1 cellular context compared by ENCODE assay signal in genomic region chr2:42978175-42978886, GRCh38.
TF ChIP-seq lines count a peak whose summit lies in the region.

No MANE protein-coding gene starts in this region.

TF ChIP-seq in HepG2, 621 proteins besides CTCF, POLR2A, EP300 and RAD21 (continued from another document and continues in another):
- TF ChIP-seq PAXIP1 (CRISPR knock-in tag; conservative IDR thresholded peaks at IDR 0.05), result peak; percentile 100
- no peak; the same call in 1 of the 2 replicates for TF ChIP-seq ZNF619 (CRISPR knock-in tag; IDR thresholded peaks at IDR 0.05)
- TF ChIP-seq ZNF713 (CRISPR knock-in tag; IDR thresholded peaks at IDR 0.05), result no peak
- 0 out of 2 replicates have a peak, but pooled peaks have one; percentile 32 for TF ChIP-seq NFE2 (CRISPR knock-in tag; IDR thresholded peaks at IDR 0.05)
- peak; percentile 94; the same call in 1 of the 2 replicates for TF ChIP-seq NFKB2 (CRISPR knock-in tag; IDR thresholded peaks at IDR 0.05; ENCODE audit: borderline replicate concordance)
- TF ChIP-seq TRAFD1 (CRISPR knock-in tag; IDR thresholded peaks at IDR 0.05; ENCODE audit: borderline replicate concordance), result peak; percentile 96; the same call in 1 of the 2 replicates
- peak; percentile 95; the same call in 1 of the 2 replicates for TF ChIP-seq ZNF275 (CRISPR knock-in tag; IDR thresholded peaks at IDR 0.05; ENCODE audit: borderline replicate concordance)
- TF ChIP-seq CBX5 (CRISPR knock-in tag; IDR thresholded peaks at IDR 0.05; ENCODE audit: borderline replicate concordance), result peak; percentile 92
- peak; percentile 99 for TF ChIP-seq HNRNPL (IDR thresholded peaks at IDR 0.05; ENCODE audit: low read depth, low read length)
- TF ChIP-seq FOXA1 (IDR thresholded peaks at IDR 0.05), result no peak
- peak; percentile 91 for TF ChIP-seq FOXA1 (CRISPR knock-in tag; IDR thresholded peaks at IDR 0.05)
- no peak for TF ChIP-seq JDP2 (CRISPR knock-in tag; IDR thresholded peaks at IDR 0.05; ENCODE audit: borderline replicate concordance)
- TF ChIP-seq GABPB1 (CRISPR knock-in tag; IDR thresholded peaks at IDR 0.05), result peak; percentile 72
- TF ChIP-seq NCOR1 (IDR thresholded peaks at IDR 0.05; ENCODE audit: borderline replicate concordance, low read length), result peak; percentile 84; the same call in 1 of the 2 replicates
- 0 out of 2 replicates have a peak, but pooled peaks have one; percentile 94 for TF ChIP-seq TSC22D2 (CRISPR knock-in tag; IDR thresholded peaks at IDR 0.05; ENCODE audit: borderline replicate concordance)
- peak; percentile 80; the same call in 1 of the 2 replicates for TF ChIP-seq MZF1 (CRISPR knock-in tag; IDR thresholded peaks at IDR 0.05; ENCODE audit: borderline replicate concordance)
- TF ChIP-seq TBP (CRISPR knock-in tag; IDR thresholded peaks at IDR 0.05), result no peak
- TF ChIP-seq MAFG (CRISPR knock-in tag; IDR thresholded peaks at IDR 0.05), result no peak
- TF ChIP-seq SMAD3 (CRISPR knock-in tag; IDR thresholded peaks at IDR 0.05), result peak; percentile 89
- TF ChIP-seq ZNF740 (CRISPR knock-in tag; IDR thresholded peaks at IDR 0.05), result peak; percentile 82
- TF ChIP-seq GZF1 (CRISPR knock-in tag; IDR thresholded peaks at IDR 0.05), result peak; percentile 82; the same call in 1 of the 2 replicates
- TF ChIP-seq RBM39 (IDR thresholded peaks at IDR 0.05; ENCODE audit: low read depth, low read length, poor library complexity, severe bottlenecking), result peak; percentile 53
- peak; percentile 99 for TF ChIP-seq ZNF772 (CRISPR knock-in tag; IDR thresholded peaks at IDR 0.05)
- TF ChIP-seq BORCS8-MEF2B (CRISPR knock-in tag; IDR thresholded peaks at IDR 0.05), result peak; percentile 82; the same call in 1 of the 2 replicates
- TF ChIP-seq NAIF1 (CRISPR knock-in tag; IDR thresholded peaks at IDR 0.05; ENCODE audit: borderline replicate concordance), result no peak
- peak; percentile 95 for TF ChIP-seq SKIL (CRISPR knock-in tag; IDR thresholded peaks at IDR 0.05; ENCODE audit: borderline replicate concordance)
- no peak for TF ChIP-seq ZNF234 (CRISPR knock-in tag; conservative IDR thresholded peaks at IDR 0.05)
- TF ChIP-seq HINFP (CRISPR knock-in tag; IDR thresholded peaks at IDR 0.05; ENCODE audit: low read depth), result peak; percentile 90
- TF ChIP-seq ZNF709 (CRISPR knock-in tag; IDR thresholded peaks at IDR 0.05), result no peak; the same call in 1 of the 2 replicates
- peak; percentile 99 for TF ChIP-seq SRSF1 (optimal IDR thresholded peaks at IDR 0.05; ENCODE audit: low read depth, low read length)
- TF ChIP-seq ARNT2 (CRISPR knock-in tag; IDR thresholded peaks at IDR 0.05; ENCODE audit: low read depth), result peak; percentile 77; the same call in 1 of the 2 replicates
- peak; percentile 94; the same call in 1 of the 2 replicates for TF ChIP-seq MTERF4 (CRISPR knock-in tag; IDR thresholded peaks at IDR 0.05)
- TF ChIP-seq ARID2 (CRISPR knock-in tag; IDR thresholded peaks at IDR 0.05; ENCODE audit: borderline replicate concordance), result no peak
- no peak for TF ChIP-seq MTF1 (CRISPR knock-in tag; IDR thresholded peaks at IDR 0.05)
- TF ChIP-seq ZBTB7A (CRISPR knock-in tag; IDR thresholded peaks at IDR 0.05), result peak; percentile 86; the same call in 1 of the 2 replicates
- peak; percentile 64; the same call in 1 of the 2 replicates for TF ChIP-seq ZNF138 (CRISPR knock-in tag; IDR thresholded peaks at IDR 0.05; ENCODE audit: low read depth)
- TF ChIP-seq KLF12 (CRISPR knock-in tag; IDR thresholded peaks at IDR 0.05; ENCODE audit: borderline replicate concordance), result peak; percentile 73; the same call in 1 of the 2 replicates
- no peak for TF ChIP-seq NR0B2 (CRISPR knock-in tag; IDR thresholded peaks at IDR 0.05)
- TF ChIP-seq ZNF746 (CRISPR knock-in tag; IDR thresholded peaks at IDR 0.05), result peak; percentile 97
- peak; percentile 84 for TF ChIP-seq UBTF (CRISPR knock-in tag; IDR thresholded peaks at IDR 0.05)
- TF ChIP-seq CHD4 (IDR thresholded peaks at IDR 0.05; ENCODE audit: borderline replicate concordance, low read length), result 0 out of 2 replicates have a peak, but pooled peaks have one; percentile 54
- TF ChIP-seq ZBTB21 (CRISPR knock-in tag; IDR thresholded peaks at IDR 0.05), result 0 out of 2 replicates have a peak, but pooled peaks have one; percentile 19
- TF ChIP-seq EED (CRISPR knock-in tag; IDR thresholded peaks at IDR 0.05), result no peak; the same call in 1 of the 2 replicates
- TF ChIP-seq PHF21A (CRISPR knock-in tag; IDR thresholded peaks at IDR 0.05), result peak; percentile 97
- TF ChIP-seq SNAI1 (CRISPR knock-in tag; IDR thresholded peaks at IDR 0.05; ENCODE audit: borderline replicate concordance), result no peak
- TF ChIP-seq STAT5B (CRISPR knock-in tag; IDR thresholded peaks at IDR 0.05), result no peak
- TF ChIP-seq RARG (CRISPR knock-in tag; IDR thresholded peaks at IDR 0.05; ENCODE audit: low read depth), result peak; percentile 45; the same call in 1 of the 2 replicates
- TF ChIP-seq ELF4 (CRISPR knock-in tag; IDR thresholded peaks at IDR 0.05; ENCODE audit: borderline replicate concordance), result peak; percentile 40; the same call in 1 of the 2 replicates
- peak; percentile 78 for TF ChIP-seq ZNF614 (CRISPR knock-in tag; IDR thresholded peaks at IDR 0.05; ENCODE audit: borderline replicate concordance)
